ENCODE assay signal across 34 cellular contexts in the genomic region with DNA sequence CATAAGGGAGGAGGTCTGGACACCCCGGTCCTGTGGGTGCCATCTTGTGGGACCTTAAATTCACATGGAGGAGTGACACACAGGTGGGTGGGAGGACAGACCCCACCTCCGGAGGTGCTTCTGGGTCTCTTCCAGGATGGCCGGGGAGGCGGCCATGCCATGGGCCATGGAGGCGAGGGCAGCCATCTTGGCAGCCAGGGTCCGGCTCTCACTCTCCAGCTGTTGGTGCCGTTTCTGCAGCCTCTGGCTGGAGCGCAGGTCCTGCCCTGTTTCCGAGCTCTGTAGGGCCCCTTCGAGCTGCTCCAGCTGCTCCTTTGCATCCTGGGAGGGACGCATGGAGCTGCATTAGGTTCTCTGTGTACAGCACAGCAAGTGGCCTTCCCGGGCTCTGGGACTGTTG.
"Had no signal": no experiment of that assay in that cellular context is flagged by ENCODE, and none has a peak within 500 bp of the region (broad histone marks: within the 10 kb centered on the region; RNA-seq: fewer than 3 reads in every experiment).

No MANE protein-coding gene starts in this region.

- DNase-seq: Karpas-422, Kasumi-1, MG63, MM.1S, MV-4-11, NCI-H1048, NCI-H1092, NCI-H1092 treated with DMSO at 0.1 percent for 48 hours, NCI-H1105, NCI-H1105 treated with DMSO at 0.1 percent for 48 hours, NCI-H1417, NCI-H1417 treated with DMSO at 0.1 percent for 48 hours, NCI-H1436, NCI-H1436 treated with DMSO at 0.1 percent for 48 hours, NCI-H146, NCI-H1694, NCI-H1694 treated with DMSO at 0.1 percent for 48 hours, NCI-H187, NCI-H187 treated with DMSO at 0.1 percent for 48 hours, NCI-H1930, NCI-H2029, NCI-H2029 treated with DMSO at 0.1 percent for 48 hours, NCI-H2081, NCI-H2081 treated with DMSO at 0.1 percent for 48 hours, NCI-H2107, NCI-H2171, NCI-H2171 treated with DMSO at 0.1 percent for 48 hours, NCI-H2227 treated with DMSO at 0.1 percent for 48 hours, NCI-H226, NCI-H345, NCI-H446 treated with DMSO at 0.1 percent for 48 hours, NCI-H510A, NCI-H510A treated with DMSO at 0.1 percent for 48 hours had no signal

- H3K27me3 ChIP-seq: MG63 had no signal

- H3K27ac ChIP-seq: KMS-11 had no signal

- H3K36me3 ChIP-seq: MG63 had no signal

- H3K4me2 ChIP-seq: KMS-11 had no signal

- H3K9me3 ChIP-seq: MG63 had no signal

- H3K4me3 ChIP-seq: MG63 had no signal

- H3K9ac ChIP-seq: KMS-11 had no signal
